Comparison of ENCODE assay signal across 1 cellular context in the genomic region with DNA sequence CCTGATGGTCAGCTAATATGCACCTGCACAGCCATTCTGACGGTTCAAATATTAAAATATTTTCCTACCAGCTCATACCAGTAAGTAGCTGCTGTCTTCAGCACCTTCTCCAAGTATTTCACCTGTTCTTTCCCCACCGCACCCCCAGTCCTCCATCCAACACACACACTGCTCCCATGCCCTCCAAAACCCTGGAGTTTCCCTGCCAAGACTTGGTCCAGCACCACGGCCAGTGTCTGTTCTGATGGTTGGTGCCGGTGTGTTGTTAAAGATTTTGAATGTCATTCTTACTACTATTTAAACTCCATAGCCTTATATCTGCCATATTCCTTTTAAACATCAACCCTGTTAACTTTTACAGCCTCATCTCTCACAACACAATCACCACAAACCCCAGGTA.
TF ChIP-seq lines count a peak whose summit lies in the region.

No MANE protein-coding gene starts in this region.

TF ChIP-seq in A549, 52 proteins besides CTCF, POLR2A, EP300 and RAD21 (continued from another document):
- TF ChIP-seq, protein P1, sequence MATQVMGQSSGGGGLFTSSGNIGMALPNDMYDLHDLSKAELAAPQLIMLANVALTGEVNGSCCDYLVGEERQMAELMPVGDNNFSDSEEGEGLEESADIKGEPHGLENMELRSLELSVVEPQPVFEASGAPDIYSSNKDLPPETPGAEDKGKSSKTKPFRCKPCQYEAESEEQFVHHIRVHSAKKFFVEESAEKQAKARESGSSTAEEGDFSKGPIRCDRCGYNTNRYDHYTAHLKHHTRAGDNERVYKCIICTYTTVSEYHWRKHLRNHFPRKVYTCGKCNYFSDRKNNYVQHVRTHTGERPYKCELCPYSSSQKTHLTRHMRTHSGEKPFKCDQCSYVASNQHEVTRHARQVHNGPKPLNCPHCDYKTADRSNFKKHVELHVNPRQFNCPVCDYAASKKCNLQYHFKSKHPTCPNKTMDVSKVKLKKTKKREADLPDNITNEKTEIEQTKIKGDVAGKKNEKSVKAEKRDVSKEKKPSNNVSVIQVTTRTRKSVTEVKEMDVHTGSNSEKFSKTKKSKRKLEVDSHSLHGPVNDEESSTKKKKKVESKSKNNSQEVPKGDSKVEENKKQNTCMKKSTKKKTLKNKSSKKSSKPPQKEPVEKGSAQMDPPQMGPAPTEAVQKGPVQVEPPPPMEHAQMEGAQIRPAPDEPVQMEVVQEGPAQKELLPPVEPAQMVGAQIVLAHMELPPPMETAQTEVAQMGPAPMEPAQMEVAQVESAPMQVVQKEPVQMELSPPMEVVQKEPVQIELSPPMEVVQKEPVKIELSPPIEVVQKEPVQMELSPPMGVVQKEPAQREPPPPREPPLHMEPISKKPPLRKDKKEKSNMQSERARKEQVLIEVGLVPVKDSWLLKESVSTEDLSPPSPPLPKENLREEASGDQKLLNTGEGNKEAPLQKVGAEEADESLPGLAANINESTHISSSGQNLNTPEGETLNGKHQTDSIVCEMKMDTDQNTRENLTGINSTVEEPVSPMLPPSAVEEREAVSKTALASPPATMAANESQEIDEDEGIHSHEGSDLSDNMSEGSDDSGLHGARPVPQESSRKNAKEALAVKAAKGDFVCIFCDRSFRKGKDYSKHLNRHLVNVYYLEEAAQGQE (IDR thresholded peaks at IDR 0.05): peak; percentile 33; the same call in 1 of the 2 replicates
